1 cellular context compared by ENCODE assay signal in genomic region chr11:72642815-72643511, GRCh38.
TF ChIP-seq lines count a peak whose summit lies in the region.

No MANE protein-coding gene starts in this region.

TF ChIP-seq in K562, 482 proteins besides CTCF, POLR2A, EP300 and RAD21 (continued from another document):
- peak; percentile 69; the same call in 1 of the 2 replicates for TF ChIP-seq DEAF1 (CRISPR knock-in tag; IDR thresholded peaks at IDR 0.05)
- peak; percentile 20; the same call in 1 of the 2 replicates for TF ChIP-seq PHF8 (IDR thresholded peaks at IDR 0.05; ENCODE audit: borderline replicate concordance, low read length)
- no peak for TF ChIP-seq NCOA2 (IDR thresholded peaks at IDR 0.05; ENCODE audit: partially characterized antibody in 2 of 2)
- TF ChIP-seq FOXA1 (IDR thresholded peaks at IDR 0.05; ENCODE audit: borderline replicate concordance) = no peak
- 0 out of 2 replicates have a peak, but pooled peaks have one; percentile 17 for TF ChIP-seq ZBTB49 (CRISPR knock-in tag; IDR thresholded peaks at IDR 0.05; ENCODE audit: borderline replicate concordance)
- no peak for TF ChIP-seq CUX1 (CRISPR knock-in tag; IDR thresholded peaks at IDR 0.05)
- peak; percentile 47 for TF ChIP-seq USF1 (CRISPR knock-in tag; IDR thresholded peaks at IDR 0.05)
- TF ChIP-seq MCM2 (IDR thresholded peaks at IDR 0.05; ENCODE audit: low read depth) = no peak
- TF ChIP-seq SRSF3 (IDR thresholded peaks at IDR 0.05; ENCODE audit: insufficient read depth, low read length) = no peak
- no peak for TF ChIP-seq SRF (CRISPR knock-in tag; IDR thresholded peaks at IDR 0.05)
- TF ChIP-seq IRF2 (CRISPR knock-in tag; IDR thresholded peaks at IDR 0.05) = 0 out of 2 replicates have a peak, but pooled peaks have one; percentile 44
- peak; percentile 76; the same call in 1 of the 2 replicates for TF ChIP-seq SP1 (CRISPR knock-in tag; IDR thresholded peaks at IDR 0.05)
